Comparison of ENCODE assay signal across 29 cellular contexts in the genomic region with DNA sequence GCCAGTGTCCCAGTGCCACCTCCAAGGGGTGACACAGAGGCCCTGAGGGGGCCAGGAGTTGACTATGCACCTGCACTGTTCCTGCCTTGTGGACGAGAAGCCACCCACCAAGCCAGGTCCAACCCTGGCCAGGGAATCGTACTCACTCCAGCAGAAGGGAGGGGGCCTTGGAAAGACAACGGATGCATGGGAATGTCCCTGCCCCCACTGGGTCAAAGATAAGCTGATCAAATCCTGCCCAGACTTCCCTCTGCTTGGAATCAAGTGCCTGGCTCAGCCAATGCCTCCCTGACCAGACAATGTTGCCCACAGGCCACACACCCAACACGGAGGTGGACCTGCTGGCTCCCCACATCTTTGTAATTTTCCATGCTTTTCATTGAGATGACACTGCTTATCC. TPM values are rescaled to one million over a fixed set of nuclear protein-coding genes. Genes with fewer than 3 reads are reported as not detected.
"Had no signal": no experiment of that assay in that cellular context is flagged by ENCODE, and none has a peak within 500 bp of the region (broad histone marks: within the 10 kb centered on the region; RNA-seq: fewer than 3 reads in every experiment).

No MANE protein-coding gene starts in this region.

- H3K9me3 ChIP-seq: Peyer's patch, SJSA1 had no signal

- ATAC-seq: activated CD4-positive, alpha-beta T cell treated with anti-CD3 and anti-CD28 coated beads for 36 hours; activated naive CD4-positive, alpha-beta T cell treated with anti-CD3 and anti-CD28 coated beads, Interleukin-2, amount 50 U/mL, for 72 hours; T-helper 17 cell had no signal

- H3K27ac Mint-ChIP-seq: activated CD4-positive, alpha-beta memory T cell treated with anti-CD3 and anti-CD28 coated beads, Interleukin-2, amount 10 ng/mL, durations not matched to agents 7 days and 5 days; activated CD4-positive, alpha-beta T cell treated with anti-CD3 and anti-CD28 coated beads for 36 hours; activated T-helper 2 cell treated with anti-CD3 and anti-CD28 coated beads, Interferon-gamma antibody, Interleukin-2, Interleukin-4, amounts not matched to agents 10 μg/mL and 5 μg/mL and 100 μg/mL, durations not matched to agents 14 hours and 24 hours and 36 hours; T-helper 17 cell had no signal

- H3K27me3 Mint-ChIP-seq: activated CD4-positive, alpha-beta memory T cell treated with anti-CD3 and anti-CD28 coated beads, Interleukin-2, amount 10 ng/mL, durations not matched to agents 7 days and 5 days; activated CD4-positive, alpha-beta T cell treated with anti-CD3 and anti-CD28 coated beads for 36 hours; T-helper 17 cell had no signal

- H3K9me3 Mint-ChIP-seq: activated CD4-positive, alpha-beta memory T cell treated with anti-CD3 and anti-CD28 coated beads, Interleukin-2, amount 10 ng/mL, durations not matched to agents 7 days and 5 days; activated naive CD4-positive, alpha-beta T cell treated with anti-CD3 and anti-CD28 coated beads, Interleukin-2, amount 50 U/mL, for 72 hours; activated T-helper 2 cell treated with anti-CD3 and anti-CD28 coated beads, Interferon-gamma antibody, Interleukin-2, Interleukin-4, amounts not matched to agents 10 μg/mL and 5 μg/mL and 100 μg/mL, durations not matched to agents 14 hours and 24 hours and 36 hours had no signal

- DNase-seq: activated CD4-positive, alpha-beta memory T cell treated with anti-CD3 and anti-CD28 coated beads, Interleukin-2, amount 10 ng/mL, durations not matched to agents 7 days and 5 days; activated CD4-positive, alpha-beta T cell treated with anti-CD3 and anti-CD28 coated beads for 36 hours; activated CD4-positive, alpha-beta T cell treated with anti-CD3 and anti-CD28 coated beads, Interleukin-2, amount 50 U/mL, for 1 hour; activated CD4-positive, CD25-positive, alpha-beta regulatory T cell; activated T-cell treated with anti-CD3 and anti-CD28 coated beads for 4 hours; activated T-cell treated with anti-CD3 and anti-CD28 coated beads, Interleukin-2, amount 50 U/mL, for 48 hours; brain microvascular endothelial cell; cerebellar nuclear complex; MV-4-11; NCI-H1092 treated with DMSO at 0.1 percent for 48 hours; NCI-H1417 treated with DMSO at 0.1 percent for 48 hours; NCI-H1694; NCI-H2029; NCI-H2107; NCI-H2171 treated with DMSO at 0.1 percent for 48 hours; NCI-H345; NCI-H510A; NCI-H526 treated with DMSO at 0.1 percent for 48 hours; Peyer's patch; SHP77; T-helper 17 cell; T-helper 9 cell had no signal

- H3K27ac ChIP-seq: brain microvascular endothelial cell, cardiac muscle cell, KMS-11, Peyer's patch, RWPE1, SJSA1 had no signal

- H3K4me3 Mint-ChIP-seq: activated CD4-positive, alpha-beta memory T cell treated with anti-CD3 and anti-CD28 coated beads, Interleukin-2, amount 10 ng/mL, durations not matched to agents 7 days and 5 days; activated CD4-positive, alpha-beta T cell treated with anti-CD3 and anti-CD28 coated beads for 36 hours; T-helper 17 cell had no signal

- H3K36me3 Mint-ChIP-seq: activated naive CD4-positive, alpha-beta T cell treated with anti-CD3 and anti-CD28 coated beads, Interleukin-2, amount 50 U/mL, for 72 hours had no signal

- H3K36me3 ChIP-seq: brain microvascular endothelial cell, cardiac muscle cell, Peyer's patch, SJSA1 had no signal

- H3K4me3 ChIP-seq: cardiac muscle cell, Peyer's patch, SJSA1 had no signal

- H3K27me3 ChIP-seq: brain microvascular endothelial cell, cardiac muscle cell, Peyer's patch, SJSA1 had no signal

RNA-seq across cellular contexts. Expression of gene CACNA2D2, which starts 23.9 kb away (rescaled TPM):
- total RNA-seq: MCF 10A, SJSA1 had no signal
